ENCODE assay signal across 28 cellular contexts in genomic region chr16:58360041-58360634, GRCh38.
"Had no signal": no experiment of that assay in that cellular context is flagged by ENCODE, and none has a peak within 500 bp of the region (broad histone marks: within the 10 kb centered on the region; RNA-seq: fewer than 3 reads in every experiment).

No MANE protein-coding gene starts in this region.

- H2AFZ ChIP-seq: neural progenitor cell, parathyroid adenoma had no signal

- H3K27me3 ChIP-seq: neural progenitor cell, ovary, testis, tibial artery, upper lobe of right lung, uterus had no signal

- H3K36me3 ChIP-seq: neural progenitor cell, ovary, spleen, suprapubic skin, tibial artery, transverse colon, upper lobe of right lung, uterus had no signal

- H3K4me2 ChIP-seq: neural progenitor cell, smooth muscle cell had no signal

- H3K4me1 ChIP-seq: neural progenitor cell, parathyroid adenoma, psoas muscle, spleen, suprapubic skin, testis, tibial artery, transverse colon, upper lobe of right lung, uterus had no signal

- H3K4me3 ChIP-seq: neural progenitor cell, ovary, psoas muscle, skin epidermis, smooth muscle cell, spleen, suprapubic skin, testis, tibial artery, transverse colon, upper lobe of right lung, uterus had no signal

- ATAC-seq: natural killer cell; psoas muscle; right cardiac atrium; sciatic nerve; stimulated activated memory B cell treated with anti-CD40 and anti-IgM and Interleukin-4, amounts not matched to agents 10 μg/mL and 1 μg/mL and 100 μg/mL, for 72 hours; stimulated activated naive CD8-positive, alpha-beta T cell treated with anti-CD3 and anti-CD28 coated beads, Interleukin-15, amount 100 ng/mL, for 72 hours; stimulated activated naive CD8-positive, alpha-beta T cell treated with anti-CD3 and anti-CD28 coated beads, Interleukin-15, Interleukin-2, amounts not matched to agents 100 U/mL and 50 U/mL, for 24 hours; upper lobe of right lung had no signal

- H3K9me3 ChIP-seq: ovary, suprapubic skin, testis, upper lobe of right lung had no signal

- DNase-seq: natural killer cell; occipital lobe; ovary; posterior cingulate gyrus; psoas muscle; right cardiac atrium; spleen; stimulated activated CD4-positive, alpha-beta T cell treated with anti-CD3 and anti-CD28 coated beads, Interleukin-12 subunit alpha, Interleukin-12 subunit beta, amount 100 ng/mL, for 4 hours; stimulated activated CD4-positive, alpha-beta T cell treated with anti-CD3 and anti-CD28 coated beads, Interleukin-1b, Interleukin-23, amount 100 ng/mL, for 48 hours; stimulated activated CD4-positive, alpha-beta T cell treated with anti-CD3 and anti-CD28 coated beads, Interleukin-4, amount 100 ng/mL, for 1 hour; stimulated activated CD4-positive, alpha-beta T cell treated with anti-CD3 and anti-CD28 coated beads, Interleukin-4, amount 100 ng/mL, for 4 hours; stimulated activated CD8-positive, alpha-beta memory T cell treated with anti-CD3 and anti-CD28 coated beads, Interleukin-4, amount 100 ng/mL, for 48 hours; stimulated activated naive CD4-positive, alpha-beta T cell; stimulated activated naive CD8-positive, alpha-beta T cell treated with anti-CD3 and anti-CD28 coated beads, Interleukin-15, amount 100 ng/mL, for 72 hours; stimulated activated naive CD8-positive, alpha-beta T cell treated with anti-CD3 and anti-CD28 coated beads, Interleukin-15, Interleukin-2, amounts not matched to agents 100 U/mL and 50 U/mL, for 24 hours; substantia nigra; testis; tibial artery; transverse colon; upper lobe of right lung; uterus had no signal

- H3K27ac ChIP-seq: neural progenitor cell, ovary, parathyroid adenoma, psoas muscle, skin epidermis, spleen, suprapubic skin, testis, tibial artery, transverse colon, upper lobe of right lung, uterus had no signal

- H3K9ac ChIP-seq: neural progenitor cell, parathyroid adenoma had no signal

- H3K79me2 ChIP-seq: parathyroid adenoma had no signal
